ENCODE assay signal across 6 cellular contexts in the genomic region with DNA sequence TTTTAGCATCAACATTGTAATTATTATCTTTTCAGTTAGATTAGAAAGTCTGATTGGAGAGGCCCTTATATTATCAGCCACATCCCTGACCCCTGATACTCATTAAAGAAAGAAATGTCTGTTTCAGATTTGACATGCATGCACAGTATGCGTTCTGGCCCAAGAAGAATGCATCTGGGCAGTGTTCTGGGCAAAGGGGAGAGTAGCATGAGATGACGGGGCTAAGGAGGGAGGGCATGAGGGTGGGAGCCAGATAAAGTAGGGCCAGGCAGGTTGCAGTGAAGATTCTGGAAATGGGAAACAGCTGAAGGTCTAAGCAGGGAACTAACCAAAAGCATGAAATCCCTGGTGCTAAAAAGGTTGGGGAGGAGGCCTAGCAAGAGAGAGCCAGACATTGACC. TPM values are rescaled to one million over a fixed set of nuclear protein-coding genes. Genes with fewer than 3 reads are reported as not detected.
"Had no signal": no experiment of that assay in that cellular context is flagged by ENCODE, and none has a peak within 500 bp of the region (broad histone marks: within the 10 kb centered on the region; RNA-seq: fewer than 3 reads in every experiment).

No MANE protein-coding gene starts in this region.

- ATAC-seq: GM23338, K562 had no signal

- H3K4me2 ChIP-seq: GM23338 had no signal

- H2AFZ ChIP-seq: GM23338 had no signal

- H3K4me3 ChIP-seq: GM23338, K562 had no signal

- H3K4me1 Mint-ChIP-seq: GM23338, H9 had no signal

- H3K27ac Mint-ChIP-seq: GM23338, H9 had no signal

- H3K4me3 Mint-ChIP-seq: GM23338, H9 had no signal

- H3K9me3 Mint-ChIP-seq: GM23338, H9 had no signal

- DNase-seq: H9, HCEC 1CT, IMR-90 had no signal

RNA-seq across cellular contexts. Expression of a gene that starts 59.1 kb away (rescaled TPM):
- total RNA-seq: HT-29, IMR-90, K562 had no signal
- polyA plus RNA-seq: IMR-90, K562 had no signal
